Comparison of ENCODE assay signal across 32 cellular contexts in genomic region chr9:5667391-5667790, GRCh38.
"Had no signal": no experiment of that assay in that cellular context is flagged by ENCODE, and none has a peak within 500 bp of the region (broad histone marks: within the 10 kb centered on the region; RNA-seq: fewer than 3 reads in every experiment).

No MANE protein-coding gene starts in this region.

- H3K27ac Mint-ChIP-seq: activated B cell treated with CpG ODN at 0.5 μM for 24 hours; activated CD8-positive, alpha-beta T cell treated with anti-CD3 and anti-CD28 coated beads for 36 hours; activated naive CD4-positive, alpha-beta T cell treated with anti-CD3 and anti-CD28 coated beads for 36 hours; activated naive CD4-positive, alpha-beta T cell treated with anti-CD3 and anti-CD28 coated beads, Interleukin-2, amount 50 U/mL, for 72 hours; activated T-helper 1 cell treated with anti-CD3 and anti-CD28 coated beads, Interleukin-12 subunit alpha, Interleukin-12 subunit beta, Interleukin-2, Interleukin-4 antibody, amounts not matched to agents 30 ng/mL and 10 ng/mL and 1 ng/mL, durations not matched to agents 14 hours and 24 hours and 36 hours; activated T-helper 2 cell treated with anti-CD3 and anti-CD28 coated beads, Interferon-gamma antibody, Interleukin-2, Interleukin-4, amounts not matched to agents 10 μg/mL and 5 μg/mL and 100 μg/mL, durations not matched to agents 14 hours and 24 hours and 36 hours; T-helper 1 cell treated with Interleukin-12 subunit alpha and Interleukin-12 subunit beta and Interleukin-4 antibody, amounts not matched to agents 30 μg/mL and 1 μg/mL, for 36 hours; T-helper 2 cell treated with Interferon-gamma antibody and Interleukin-4, amounts not matched to agents 5 μg/mL and 100 μg/mL, for 36 hours had no signal

- H3K27me3 Mint-ChIP-seq: activated B cell treated with CpG ODN at 0.5 μM for 24 hours; activated CD8-positive, alpha-beta T cell treated with anti-CD3 and anti-CD28 coated beads for 36 hours; effector memory CD8-positive, alpha-beta T cell had no signal

- H3K9me3 ChIP-seq: adrenal gland, body of pancreas, gastroesophageal sphincter had no signal

- H3K4me3 Mint-ChIP-seq: activated B cell treated with CpG ODN at 0.5 μM for 24 hours; activated CD8-positive, alpha-beta T cell treated with anti-CD3 and anti-CD28 coated beads for 36 hours; activated naive CD4-positive, alpha-beta T cell treated with anti-CD3 and anti-CD28 coated beads for 36 hours; activated T-helper 1 cell treated with anti-CD3 and anti-CD28 coated beads, Interleukin-12 subunit alpha, Interleukin-12 subunit beta, Interleukin-2, Interleukin-4 antibody, amounts not matched to agents 30 ng/mL and 10 ng/mL and 1 ng/mL, durations not matched to agents 14 hours and 24 hours and 36 hours; T-helper 1 cell treated with Interleukin-12 subunit alpha and Interleukin-12 subunit beta and Interleukin-4 antibody, amounts not matched to agents 30 μg/mL and 1 μg/mL, for 36 hours; T-helper 2 cell treated with Interferon-gamma antibody and Interleukin-4, amounts not matched to agents 5 μg/mL and 100 μg/mL, for 36 hours had no signal

- DNase-seq: activated B cell treated with CpG ODN at 0.5 μM for 24 hours; activated CD4-positive, alpha-beta T cell treated with anti-CD3 and anti-CD28 coated beads for 48 hours; activated CD4-positive, alpha-beta T cell treated with anti-CD3 and anti-CD28 coated beads, Interleukin-2, amount 50 U/mL, for 1 hour; activated CD4-positive, alpha-beta T cell treated with anti-CD3 and anti-CD28 coated beads, Interleukin-2, amount 50 U/mL, for 48 hours; activated CD8-positive, alpha-beta memory T cell treated with anti-CD3 and anti-CD28 coated beads for 24 hours; activated CD8-positive, alpha-beta memory T cell treated with anti-CD3 and anti-CD28 coated beads, Interleukin-2, amount 50 U/mL, for 4 hours; activated CD8-positive, alpha-beta T cell treated with anti-CD3 and anti-CD28 coated beads for 36 hours; activated effector memory CD4-positive, alpha-beta T cell treated with anti-CD3 and anti-CD28 coated beads, Interleukin-2, amount 50 U/mL, for 16 hours; activated naive CD4-positive, alpha-beta T cell treated with anti-CD3 and anti-CD28 coated beads for 36 hours; activated T-cell treated with anti-CD3 and anti-CD28 coated beads, Interleukin-2, amount 50 U/mL, for 1 hour; activated T-cell treated with anti-CD3 and anti-CD28 coated beads, Interleukin-2, amount 50 U/mL, for 48 hours; adrenal gland; amygdala; aorta; body of pancreas; caudate nucleus; cortex of kidney; dermis blood vessel endothelial cell; effector CD4-positive, alpha-beta T cell; effector memory CD8-positive, alpha-beta T cell; esophagus squamous epithelium; foreskin melanocyte; heart right ventricle; T1000; WERI-Rb-1 had no signal

- ATAC-seq: activated CD4-positive, CD25-positive, alpha-beta regulatory T cell treated with anti-CD3 and anti-CD28 coated beads, Interleukin-2, amount 50 U/mL, for 24 hours; activated CD8-positive, alpha-beta T cell treated with anti-CD3 and anti-CD28 coated beads for 36 hours; activated naive CD4-positive, alpha-beta T cell treated with anti-CD3 and anti-CD28 coated beads, Interleukin-2, amount 50 U/mL, for 72 hours; body of pancreas; effector memory CD8-positive, alpha-beta T cell; gastroesophageal sphincter; heart right ventricle had no signal
